Comparison of ENCODE assay signal across 1 cellular context in the genomic region with DNA sequence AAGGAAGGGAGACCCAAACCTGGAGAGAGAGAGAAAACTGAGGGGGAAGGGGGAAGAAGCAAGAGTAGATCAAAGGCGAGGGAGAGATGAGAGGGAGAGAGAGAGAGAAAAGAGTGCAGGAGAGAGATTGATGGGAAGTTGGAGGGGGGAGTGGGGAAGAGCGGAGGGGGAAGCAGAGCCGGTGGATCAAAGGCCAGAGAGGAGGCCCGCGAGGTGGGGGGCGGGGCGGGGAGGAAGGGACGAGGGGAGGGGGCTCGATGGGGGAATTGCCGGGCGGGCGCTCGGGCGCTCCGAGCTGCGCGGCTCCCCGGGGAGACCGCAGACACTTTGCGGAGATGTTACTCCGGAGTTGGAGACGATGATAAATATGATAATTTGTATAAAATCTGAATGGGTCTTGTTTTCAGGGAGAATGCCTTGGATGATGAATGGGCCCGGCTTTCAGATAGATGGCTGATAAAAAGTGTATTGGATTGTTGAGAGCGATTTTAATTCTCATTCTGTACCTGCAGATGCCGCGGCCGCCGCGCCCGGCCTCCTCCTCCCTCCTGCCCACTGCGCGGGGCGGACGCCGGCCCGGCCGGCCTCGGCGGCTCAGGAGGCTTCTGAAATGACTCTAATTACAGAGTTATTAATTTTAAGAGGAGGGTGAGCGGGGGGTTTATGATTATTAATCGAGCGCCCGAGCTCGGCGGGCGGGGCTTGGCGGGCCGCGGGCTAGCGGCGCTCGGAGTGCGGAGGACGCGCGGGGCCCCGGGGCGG.
TF ChIP-seq lines count a peak whose summit lies in the region.

No MANE protein-coding gene starts in this region.

TF ChIP-seq in SK-N-SH, 30 proteins besides CTCF, POLR2A, EP300 and RAD21 (continued from another document):
- TF ChIP-seq SIN3A (IDR thresholded peaks at IDR 0.05; ENCODE audit: borderline replicate concordance, low read depth, low read length) (no peak), USF2 (IDR thresholded peaks at IDR 0.05; ENCODE audit: borderline replicate concordance, low read depth, low read length) (no peak), ELF1 (IDR thresholded peaks at IDR 0.05) (no peak), TEAD4 (IDR thresholded peaks at IDR 0.05; ENCODE audit: borderline replicate concordance, insufficient read depth) (no peak), TCF12 (IDR thresholded peaks at IDR 0.05) (no peak), FOSL2 (IDR thresholded peaks at IDR 0.05; ENCODE audit: borderline replicate concordance, low read depth) (no peak), GATA2 (CRISPR knock-in tag; IDR thresholded peaks at IDR 0.05) (no peak), YY1 (IDR thresholded peaks at IDR 0.05; ENCODE audit: low read depth) (no peak), PBX3 (IDR thresholded peaks at IDR 0.05) (no peak), IRF3 (IDR thresholded peaks at IDR 0.05; ENCODE audit: low read depth, low read length) (no peak), POLR2AphosphoS5 (IDR thresholded peaks at IDR 0.05; ENCODE audit: low read depth, low read length) (no peak), TAF1 (IDR thresholded peaks at IDR 0.05; ENCODE audit: borderline replicate concordance, low read depth, low read length) (no peak), MXI1 (IDR thresholded peaks at IDR 0.05; ENCODE audit: low read depth, low read length) (no peak)
- TF ChIP-seq, protein P1, sequence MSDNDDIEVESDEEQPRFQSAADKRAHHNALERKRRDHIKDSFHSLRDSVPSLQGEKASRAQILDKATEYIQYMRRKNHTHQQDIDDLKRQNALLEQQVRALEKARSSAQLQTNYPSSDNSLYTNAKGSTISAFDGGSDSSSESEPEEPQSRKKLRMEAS (IDR thresholded peaks at IDR 0.05; ENCODE audit: low read depth), result no peak
- TF ChIP-seq, protein P2, sequence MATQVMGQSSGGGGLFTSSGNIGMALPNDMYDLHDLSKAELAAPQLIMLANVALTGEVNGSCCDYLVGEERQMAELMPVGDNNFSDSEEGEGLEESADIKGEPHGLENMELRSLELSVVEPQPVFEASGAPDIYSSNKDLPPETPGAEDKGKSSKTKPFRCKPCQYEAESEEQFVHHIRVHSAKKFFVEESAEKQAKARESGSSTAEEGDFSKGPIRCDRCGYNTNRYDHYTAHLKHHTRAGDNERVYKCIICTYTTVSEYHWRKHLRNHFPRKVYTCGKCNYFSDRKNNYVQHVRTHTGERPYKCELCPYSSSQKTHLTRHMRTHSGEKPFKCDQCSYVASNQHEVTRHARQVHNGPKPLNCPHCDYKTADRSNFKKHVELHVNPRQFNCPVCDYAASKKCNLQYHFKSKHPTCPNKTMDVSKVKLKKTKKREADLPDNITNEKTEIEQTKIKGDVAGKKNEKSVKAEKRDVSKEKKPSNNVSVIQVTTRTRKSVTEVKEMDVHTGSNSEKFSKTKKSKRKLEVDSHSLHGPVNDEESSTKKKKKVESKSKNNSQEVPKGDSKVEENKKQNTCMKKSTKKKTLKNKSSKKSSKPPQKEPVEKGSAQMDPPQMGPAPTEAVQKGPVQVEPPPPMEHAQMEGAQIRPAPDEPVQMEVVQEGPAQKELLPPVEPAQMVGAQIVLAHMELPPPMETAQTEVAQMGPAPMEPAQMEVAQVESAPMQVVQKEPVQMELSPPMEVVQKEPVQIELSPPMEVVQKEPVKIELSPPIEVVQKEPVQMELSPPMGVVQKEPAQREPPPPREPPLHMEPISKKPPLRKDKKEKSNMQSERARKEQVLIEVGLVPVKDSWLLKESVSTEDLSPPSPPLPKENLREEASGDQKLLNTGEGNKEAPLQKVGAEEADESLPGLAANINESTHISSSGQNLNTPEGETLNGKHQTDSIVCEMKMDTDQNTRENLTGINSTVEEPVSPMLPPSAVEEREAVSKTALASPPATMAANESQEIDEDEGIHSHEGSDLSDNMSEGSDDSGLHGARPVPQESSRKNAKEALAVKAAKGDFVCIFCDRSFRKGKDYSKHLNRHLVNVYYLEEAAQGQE (IDR thresholded peaks at IDR 0.05; ENCODE audit: low read depth, low read length), result no peak
- TF ChIP-seq, protein P3, sequence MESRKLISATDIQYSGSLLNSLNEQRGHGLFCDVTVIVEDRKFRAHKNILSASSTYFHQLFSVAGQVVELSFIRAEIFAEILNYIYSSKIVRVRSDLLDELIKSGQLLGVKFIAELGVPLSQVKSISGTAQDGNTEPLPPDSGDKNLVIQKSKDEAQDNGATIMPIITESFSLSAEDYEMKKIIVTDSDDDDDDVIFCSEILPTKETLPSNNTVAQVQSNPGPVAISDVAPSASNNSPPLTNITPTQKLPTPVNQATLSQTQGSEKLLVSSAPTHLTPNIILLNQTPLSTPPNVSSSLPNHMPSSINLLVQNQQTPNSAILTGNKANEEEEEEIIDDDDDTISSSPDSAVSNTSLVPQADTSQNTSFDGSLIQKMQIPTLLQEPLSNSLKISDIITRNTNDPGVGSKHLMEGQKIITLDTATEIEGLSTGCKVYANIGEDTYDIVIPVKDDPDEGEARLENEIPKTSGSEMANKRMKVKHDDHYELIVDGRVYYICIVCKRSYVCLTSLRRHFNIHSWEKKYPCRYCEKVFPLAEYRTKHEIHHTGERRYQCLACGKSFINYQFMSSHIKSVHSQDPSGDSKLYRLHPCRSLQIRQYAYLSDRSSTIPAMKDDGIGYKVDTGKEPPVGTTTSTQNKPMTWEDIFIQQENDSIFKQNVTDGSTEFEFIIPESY (IDR thresholded peaks at IDR 0.05; ENCODE audit: borderline replicate concordance, low read depth), result no peak
TF ChIP-seq in SK-N-SH: peak in this region for 0.
